In genomic region chr13:46665630-46666482, GRCh38 we compare ENCODE assay signal across 1 cellular context.
TF ChIP-seq lines count a peak whose summit lies in the region.

No MANE protein-coding gene starts in this region.

TF ChIP-seq in HepG2, 621 proteins besides CTCF, POLR2A, EP300 and RAD21 (continued from another document and continues in another):
- TF ChIP-seq, protein P1, sequence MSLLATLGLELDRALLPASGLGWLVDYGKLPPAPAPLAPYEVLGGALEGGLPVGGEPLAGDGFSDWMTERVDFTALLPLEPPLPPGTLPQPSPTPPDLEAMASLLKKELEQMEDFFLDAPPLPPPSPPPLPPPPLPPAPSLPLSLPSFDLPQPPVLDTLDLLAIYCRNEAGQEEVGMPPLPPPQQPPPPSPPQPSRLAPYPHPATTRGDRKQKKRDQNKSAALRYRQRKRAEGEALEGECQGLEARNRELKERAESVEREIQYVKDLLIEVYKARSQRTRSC (CRISPR knock-in tag; IDR thresholded peaks at IDR 0.05; ENCODE audit: low read depth) = no peak
- TF ChIP-seq PATZ1 (CRISPR knock-in tag; IDR thresholded peaks at IDR 0.05) = peak; percentile 6; the same call in 1 of the 2 replicates
- TF ChIP-seq, protein P2, sequence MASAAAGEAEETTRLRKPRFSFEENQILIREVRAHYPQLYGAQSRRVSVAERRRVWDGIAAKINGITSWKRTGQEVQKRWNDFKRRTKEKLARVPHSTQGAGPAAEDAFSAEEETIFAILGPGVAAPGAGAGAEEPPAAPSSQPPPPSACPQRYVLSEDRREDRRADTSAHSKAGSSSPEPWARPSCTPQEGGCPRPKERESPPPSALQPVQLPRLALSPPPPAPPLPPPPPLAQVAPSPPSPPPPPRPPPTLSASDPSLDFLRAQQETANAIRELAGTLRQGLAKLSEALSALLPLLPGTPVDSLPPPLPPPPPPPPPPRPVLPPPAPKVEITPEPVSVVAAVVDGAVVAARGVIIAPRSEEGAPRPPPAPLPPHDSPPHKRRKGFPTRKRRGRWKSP (CRISPR knock-in tag; IDR thresholded peaks at IDR 0.05) = no peak
- peak; percentile 26; the same call in 1 of the 2 replicates for TF ChIP-seq GATA4 (IDR thresholded peaks at IDR 0.05; ENCODE audit: borderline replicate concordance, low read depth)
- TF ChIP-seq RXRA (CRISPR knock-in tag; IDR thresholded peaks at IDR 0.05) = no peak
- no peak for TF ChIP-seq BRD4 (CRISPR knock-in tag; IDR thresholded peaks at IDR 0.05)
- no peak for TF ChIP-seq ZNF782 (CRISPR knock-in tag; IDR thresholded peaks at IDR 0.05; ENCODE audit: borderline replicate concordance)
- no peak for TF ChIP-seq TSC22D2 (CRISPR knock-in tag; IDR thresholded peaks at IDR 0.05; ENCODE audit: borderline replicate concordance)
- TF ChIP-seq ZNF30 (CRISPR knock-in tag; IDR thresholded peaks at IDR 0.05) = no peak
- no peak for TF ChIP-seq PHF5A (CRISPR knock-in tag; IDR thresholded peaks at IDR 0.05; ENCODE audit: low read depth, unreplicated experiment)
- TF ChIP-seq ZNF614 (CRISPR knock-in tag; IDR thresholded peaks at IDR 0.05; ENCODE audit: borderline replicate concordance) = no peak
- TF ChIP-seq ZNF773 (CRISPR knock-in tag; IDR thresholded peaks at IDR 0.05; ENCODE audit: borderline replicate concordance) = no peak
- no peak for TF ChIP-seq ATAD3A (CRISPR knock-in tag; IDR thresholded peaks at IDR 0.05)
- no peak for TF ChIP-seq ZNF770 (CRISPR knock-in tag; IDR thresholded peaks at IDR 0.05)
- TF ChIP-seq, protein P3, sequence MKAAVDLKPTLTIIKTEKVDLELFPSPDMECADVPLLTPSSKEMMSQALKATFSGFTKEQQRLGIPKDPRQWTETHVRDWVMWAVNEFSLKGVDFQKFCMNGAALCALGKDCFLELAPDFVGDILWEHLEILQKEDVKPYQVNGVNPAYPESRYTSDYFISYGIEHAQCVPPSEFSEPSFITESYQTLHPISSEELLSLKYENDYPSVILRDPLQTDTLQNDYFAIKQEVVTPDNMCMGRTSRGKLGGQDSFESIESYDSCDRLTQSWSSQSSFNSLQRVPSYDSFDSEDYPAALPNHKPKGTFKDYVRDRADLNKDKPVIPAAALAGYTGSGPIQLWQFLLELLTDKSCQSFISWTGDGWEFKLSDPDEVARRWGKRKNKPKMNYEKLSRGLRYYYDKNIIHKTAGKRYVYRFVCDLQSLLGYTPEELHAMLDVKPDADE (CRISPR knock-in tag; IDR thresholded peaks at IDR 0.05) = no peak
- no peak for TF ChIP-seq TCF7 (IDR thresholded peaks at IDR 0.05; ENCODE audit: low read depth)
- TF ChIP-seq KDM6A (CRISPR knock-in tag; IDR thresholded peaks at IDR 0.05; ENCODE audit: low read depth) = peak; percentile 52
- TF ChIP-seq GFI1 (CRISPR knock-in tag; IDR thresholded peaks at IDR 0.05; ENCODE audit: borderline replicate concordance) = 0 out of 2 replicates have a peak, but pooled peaks have one; percentile 37
- TF ChIP-seq, protein P4, sequence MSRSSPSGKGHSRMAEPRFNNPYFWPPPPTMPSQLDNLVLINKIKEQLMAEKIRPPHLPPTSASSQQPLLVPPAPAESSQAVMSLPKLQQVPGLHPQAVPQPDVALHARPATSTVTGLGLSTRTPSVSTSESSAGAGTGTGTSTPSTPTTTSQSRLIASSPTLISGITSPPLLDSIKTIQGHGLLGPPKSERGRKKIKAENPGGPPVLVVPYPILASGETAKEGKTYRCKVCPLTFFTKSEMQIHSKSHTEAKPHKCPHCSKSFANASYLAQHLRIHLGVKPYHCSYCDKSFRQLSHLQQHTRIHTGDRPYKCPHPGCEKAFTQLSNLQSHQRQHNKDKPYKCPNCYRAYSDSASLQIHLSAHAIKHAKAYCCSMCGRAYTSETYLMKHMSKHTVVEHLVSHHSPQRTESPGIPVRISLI (CRISPR knock-in tag; IDR thresholded peaks at IDR 0.05; ENCODE audit: borderline replicate concordance) = no peak
- TF ChIP-seq ZNF3 (CRISPR knock-in tag; IDR thresholded peaks at IDR 0.05) = no peak
- TF ChIP-seq, protein P5, sequence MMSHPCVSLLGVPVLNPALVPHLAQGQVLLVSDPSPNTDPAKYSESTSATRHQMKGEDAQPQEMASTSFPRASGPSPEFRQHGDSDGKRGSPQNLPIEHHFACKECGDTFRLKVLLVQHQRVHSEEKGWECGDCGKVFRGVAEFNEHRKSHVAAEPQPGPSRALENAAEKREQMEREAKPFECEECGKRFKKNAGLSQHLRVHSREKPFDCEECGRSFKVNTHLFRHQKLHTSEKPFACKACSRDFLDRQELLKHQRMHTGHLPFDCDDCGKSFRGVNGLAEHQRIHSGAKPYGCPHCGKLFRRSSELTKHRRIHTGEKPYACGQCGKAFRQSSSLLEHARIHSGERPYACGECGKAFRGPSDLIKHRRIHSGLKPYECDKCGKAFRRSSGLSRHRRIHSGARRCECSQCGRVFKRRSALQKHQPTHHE (CRISPR knock-in tag; IDR thresholded peaks at IDR 0.05; ENCODE audit: borderline replicate concordance) = no peak
- TF ChIP-seq ZNF841 (CRISPR knock-in tag; IDR thresholded peaks at IDR 0.05; ENCODE audit: borderline replicate concordance) = no peak
- TF ChIP-seq KLF16 (CRISPR knock-in tag; IDR thresholded peaks at IDR 0.05) = 0 out of 4 replicates have a peak, but pooled peaks of 1 of the 2 experiments have one; percentile 16
- TF ChIP-seq MXI1 (IDR thresholded peaks at IDR 0.05; ENCODE audit: borderline replicate concordance, low read depth, low read length) = no peak
- 0 out of 2 replicates have a peak, but pooled peaks have one; percentile 7 for TF ChIP-seq RARA (CRISPR knock-in tag; IDR thresholded peaks at IDR 0.05)
- no peak for TF ChIP-seq BRCA1 (CRISPR knock-in tag; IDR thresholded peaks at IDR 0.05)
- TF ChIP-seq, protein P6, sequence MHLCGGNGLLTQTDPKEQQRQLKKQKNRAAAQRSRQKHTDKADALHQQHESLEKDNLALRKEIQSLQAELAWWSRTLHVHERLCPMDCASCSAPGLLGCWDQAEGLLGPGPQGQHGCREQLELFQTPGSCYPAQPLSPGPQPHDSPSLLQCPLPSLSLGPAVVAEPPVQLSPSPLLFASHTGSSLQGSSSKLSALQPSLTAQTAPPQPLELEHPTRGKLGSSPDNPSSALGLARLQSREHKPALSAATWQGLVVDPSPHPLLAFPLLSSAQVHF (CRISPR knock-in tag; IDR thresholded peaks at IDR 0.05) = no peak
- no peak for TF ChIP-seq CHD4 (IDR thresholded peaks at IDR 0.05; ENCODE audit: borderline replicate concordance, low read length)
- TF ChIP-seq FOXC1 (CRISPR knock-in tag; IDR thresholded peaks at IDR 0.05; ENCODE audit: borderline replicate concordance) = no peak
- TF ChIP-seq, protein P7, sequence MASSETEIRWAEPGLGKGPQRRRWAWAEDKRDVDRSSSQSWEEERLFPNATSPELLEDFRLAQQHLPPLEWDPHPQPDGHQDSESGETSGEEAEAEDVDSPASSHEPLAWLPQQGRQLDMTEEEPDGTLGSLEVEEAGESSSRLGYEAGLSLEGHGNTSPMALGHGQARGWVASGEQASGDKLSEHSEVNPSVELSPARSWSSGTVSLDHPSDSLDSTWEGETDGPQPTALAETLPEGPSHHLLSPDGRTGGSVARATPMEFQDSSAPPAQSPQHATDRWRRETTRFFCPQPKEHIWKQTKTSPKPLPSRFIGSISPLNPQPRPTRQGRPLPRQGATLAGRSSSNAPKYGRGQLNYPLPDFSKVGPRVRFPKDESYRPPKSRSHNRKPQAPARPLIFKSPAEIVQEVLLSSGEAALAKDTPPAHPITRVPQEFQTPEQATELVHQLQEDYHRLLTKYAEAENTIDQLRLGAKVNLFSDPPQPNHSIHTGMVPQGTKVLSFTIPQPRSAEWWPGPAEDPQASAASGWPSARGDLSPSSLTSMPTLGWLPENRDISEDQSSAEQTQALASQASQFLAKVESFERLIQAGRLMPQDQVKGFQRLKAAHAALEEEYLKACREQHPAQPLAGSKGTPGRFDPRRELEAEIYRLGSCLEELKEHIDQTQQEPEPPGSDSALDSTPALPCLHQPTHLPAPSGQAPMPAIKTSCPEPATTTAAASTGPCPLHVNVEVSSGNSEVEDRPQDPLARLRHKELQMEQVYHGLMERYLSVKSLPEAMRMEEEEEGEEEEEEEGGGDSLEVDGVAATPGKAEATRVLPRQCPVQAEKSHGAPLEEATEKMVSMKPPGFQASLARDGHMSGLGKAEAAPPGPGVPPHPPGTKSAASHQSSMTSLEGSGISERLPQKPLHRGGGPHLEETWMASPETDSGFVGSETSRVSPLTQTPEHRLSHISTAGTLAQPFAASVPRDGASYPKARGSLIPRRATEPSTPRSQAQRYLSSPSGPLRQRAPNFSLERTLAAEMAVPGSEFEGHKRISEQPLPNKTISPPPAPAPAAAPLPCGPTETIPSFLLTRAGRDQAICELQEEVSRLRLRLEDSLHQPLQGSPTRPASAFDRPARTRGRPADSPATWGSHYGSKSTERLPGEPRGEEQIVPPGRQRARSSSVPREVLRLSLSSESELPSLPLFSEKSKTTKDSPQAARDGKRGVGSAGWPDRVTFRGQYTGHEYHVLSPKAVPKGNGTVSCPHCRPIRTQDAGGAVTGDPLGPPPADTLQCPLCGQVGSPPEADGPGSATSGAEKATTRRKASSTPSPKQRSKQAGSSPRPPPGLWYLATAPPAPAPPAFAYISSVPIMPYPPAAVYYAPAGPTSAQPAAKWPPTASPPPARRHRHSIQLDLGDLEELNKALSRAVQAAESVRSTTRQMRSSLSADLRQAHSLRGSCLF (CRISPR knock-in tag; IDR thresholded peaks at IDR 0.05; ENCODE audit: borderline replicate concordance) = no peak
- TF ChIP-seq ZBTB39 (CRISPR knock-in tag; IDR thresholded peaks at IDR 0.05) = no peak
- no peak for TF ChIP-seq ZNF891 (CRISPR knock-in tag; IDR thresholded peaks at IDR 0.05)
- no peak for TF ChIP-seq ZBTB8A (CRISPR knock-in tag; IDR thresholded peaks at IDR 0.05; ENCODE audit: borderline replicate concordance, low read depth)
- no peak for TF ChIP-seq NCOR1 (IDR thresholded peaks at IDR 0.05; ENCODE audit: borderline replicate concordance, low read length)
- TF ChIP-seq, protein P8, sequence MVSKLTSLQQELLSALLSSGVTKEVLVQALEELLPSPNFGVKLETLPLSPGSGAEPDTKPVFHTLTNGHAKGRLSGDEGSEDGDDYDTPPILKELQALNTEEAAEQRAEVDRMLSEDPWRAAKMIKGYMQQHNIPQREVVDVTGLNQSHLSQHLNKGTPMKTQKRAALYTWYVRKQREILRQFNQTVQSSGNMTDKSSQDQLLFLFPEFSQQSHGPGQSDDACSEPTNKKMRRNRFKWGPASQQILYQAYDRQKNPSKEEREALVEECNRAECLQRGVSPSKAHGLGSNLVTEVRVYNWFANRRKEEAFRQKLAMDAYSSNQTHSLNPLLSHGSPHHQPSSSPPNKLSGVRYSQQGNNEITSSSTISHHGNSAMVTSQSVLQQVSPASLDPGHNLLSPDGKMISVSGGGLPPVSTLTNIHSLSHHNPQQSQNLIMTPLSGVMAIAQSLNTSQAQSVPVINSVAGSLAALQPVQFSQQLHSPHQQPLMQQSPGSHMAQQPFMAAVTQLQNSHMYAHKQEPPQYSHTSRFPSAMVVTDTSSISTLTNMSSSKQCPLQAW (CRISPR knock-in tag; IDR thresholded peaks at IDR 0.05) = peak; percentile 87
- peak; percentile 9; the same call in 1 of the 2 replicates for TF ChIP-seq STAG1 (CRISPR knock-in tag; IDR thresholded peaks at IDR 0.05)
